1 cellular context compared by ENCODE assay signal in genomic region chr16:1983053-1983543, GRCh38.
TF ChIP-seq lines count a peak whose summit lies in the region.

No MANE protein-coding gene starts in this region.

TF ChIP-seq in HCT116, 20 proteins besides CTCF, POLR2A, EP300 and RAD21 (continued from another document):
- no peak for TF ChIP-seq MAX (IDR thresholded peaks at IDR 0.05)
- TF ChIP-seq EZH2phosphoT487 (IDR thresholded peaks at IDR 0.05; ENCODE audit: borderline replicate concordance), result no peak
- TF ChIP-seq REST (IDR thresholded peaks at IDR 0.05; ENCODE audit: low read depth), result no peak
- TF ChIP-seq SRF (IDR thresholded peaks at IDR 0.05; ENCODE audit: low read depth), result no peak
